29 cellular contexts compared by ENCODE assay signal in the genomic region with DNA sequence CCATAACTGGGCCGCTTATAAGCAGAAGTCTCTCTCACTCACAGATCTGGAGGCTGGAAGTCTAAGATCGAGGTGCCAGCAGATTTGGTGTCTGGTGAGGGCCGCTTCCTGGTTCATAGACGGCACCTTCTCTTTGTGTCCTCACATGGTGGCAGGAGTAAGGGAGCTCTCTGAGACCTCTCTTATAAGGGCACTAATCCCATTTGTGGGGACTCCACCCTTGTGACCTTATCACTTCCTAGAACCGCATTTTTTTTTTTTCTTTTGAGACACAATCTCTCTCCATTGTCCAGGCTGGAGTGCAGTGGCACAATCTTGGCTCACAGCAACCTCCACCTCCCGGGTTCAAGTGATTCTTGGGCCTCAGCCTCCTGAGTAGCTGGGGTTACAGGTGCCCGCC.
"Had no signal": no experiment of that assay in that cellular context is flagged by ENCODE, and none has a peak within 500 bp of the region (broad histone marks: within the 10 kb centered on the region; RNA-seq: fewer than 3 reads in every experiment).

No MANE protein-coding gene starts in this region.

- H3K4me1 ChIP-seq: SJCRH30 had no signal

- H3K27ac ChIP-seq: SJCRH30 had no signal

- H3K9me3 ChIP-seq: MG63, SJCRH30 had no signal

- DNase-seq: activated B cell treated with CpG ODN at 0.5 μM for 24 hours; activated CD4-positive, alpha-beta T cell treated with anti-CD3 and anti-CD28 coated beads for 1 hour; activated CD4-positive, alpha-beta T cell treated with anti-CD3 and anti-CD28 coated beads, Interleukin-2, amount 10 ng/mL, durations not matched to agents 24 days and 14 days; activated CD4-positive, alpha-beta T cell treated with anti-CD3 and anti-CD28 coated beads, Interleukin-2, amount 50 U/mL, for 48 hours; activated CD8-positive, alpha-beta memory T cell treated with anti-CD3 and anti-CD28 coated beads, Interleukin-2, amount 10 ng/mL, durations not matched to agents 7 days and 5 days; activated gamma-delta T cell; activated naive CD4-positive, alpha-beta T cell treated with anti-CD3 and anti-CD28 coated beads for 36 hours; activated T-cell treated with anti-CD3 and anti-CD28 coated beads for 4 hours; activated T-cell treated with anti-CD3 and anti-CD28 coated beads, Interleukin-2, amount 50 U/mL, for 48 hours; amygdala; MG63; MV-4-11; NCI-H1092 treated with DMSO at 0.1 percent for 48 hours; NCI-H1417 treated with DMSO at 0.1 percent for 48 hours; NCI-H1694; NCI-H2029; NCI-H2107; NCI-H2171 treated with DMSO at 0.1 percent for 48 hours; NCI-H226; NCI-H526; NCI-H774; RPMI8226; SJCRH30; SK-N-SH; T-helper 1 cell; T-helper 9 cell had no signal

- H3K9ac ChIP-seq: SK-N-SH had no signal

- H3K27me3 ChIP-seq: MG63, SJCRH30 had no signal

- H3K4me3 ChIP-seq: MG63, SJCRH30 had no signal

- H3K4me2 ChIP-seq: SK-N-SH had no signal

- ATAC-seq: activated CD8-positive, alpha-beta memory T cell treated with anti-CD3 and anti-CD28 coated beads, Interleukin-2, amount 10 ng/mL, durations not matched to agents 7 days and 5 days; activated T-helper 17 cell treated with anti-CD3 and anti-CD28 coated beads, Interleukin-2, amount 50 U/mL, for 72 hours; Panc1; Right ventricle myocardium inferior had no signal
